In the genomic region with DNA sequence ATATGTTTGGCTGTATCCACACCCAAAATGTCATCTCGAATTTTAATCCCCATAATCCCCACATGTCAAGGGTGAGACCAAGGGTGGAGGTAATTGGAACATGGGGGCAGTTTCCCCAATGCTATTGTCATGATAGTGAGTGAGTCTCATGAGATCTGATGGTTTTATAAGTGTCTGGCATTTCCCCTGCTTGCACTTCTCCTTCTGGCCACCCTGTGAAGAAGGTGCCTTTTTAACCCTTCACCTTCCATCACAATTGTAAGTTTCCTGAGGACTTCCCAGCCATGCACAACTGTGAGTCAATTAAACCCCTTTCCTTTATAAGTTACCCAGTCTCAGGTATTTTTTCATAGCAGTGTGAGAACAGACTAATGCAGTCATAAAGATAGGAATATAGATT, we compare ENCODE assay signal across 21 cellular contexts.
"Had no signal": no experiment of that assay in that cellular context is flagged by ENCODE, and none has a peak within 500 bp of the region (broad histone marks: within the 10 kb centered on the region; RNA-seq: fewer than 3 reads in every experiment).

No MANE protein-coding gene starts in this region.

- DNase-seq: cortex of kidney; effector memory CD8-positive, alpha-beta T cell; head of caudate nucleus; kidney; mesenchymal stem cell; midbrain; naive thymus-derived CD4-positive, alpha-beta T cell; spleen; stimulated activated CD4-positive, alpha-beta T cell treated with anti-CD3 and anti-CD28 coated beads, Interleukin-4, amount 100 ng/mL, for 4 hours; stimulated activated naive B cell treated with anti-CD40 and anti-IgM and Interleukin-4, amounts not matched to agents 10 μg/mL and 1 μg/mL and 100 μg/mL, for 72 hours; upper lobe of left lung had no signal

- H3K27ac ChIP-seq: neural progenitor cell, parathyroid adenoma, right atrium auricular region, skin epidermis, spleen, thoracic aorta, tibial nerve, upper lobe of left lung had no signal

- H3K4me1 Mint-ChIP-seq: nephron; neural progenitor cell; stimulated activated naive B cell treated with anti-CD40 and anti-IgM and Interleukin-4, amounts not matched to agents 10 μg/mL and 1 μg/mL and 100 μg/mL, for 72 hours had no signal

- H3K9me3 ChIP-seq: right atrium auricular region, spleen, thoracic aorta, tibial nerve, upper lobe of left lung had no signal

- H3K36me3 Mint-ChIP-seq: neural progenitor cell; stimulated activated naive B cell treated with anti-CD40 and anti-IgM and Interleukin-4, amounts not matched to agents 10 μg/mL and 1 μg/mL and 100 μg/mL, for 72 hours had no signal

- H3K9ac ChIP-seq: neural progenitor cell, parathyroid adenoma had no signal

- H3K79me2 ChIP-seq: parathyroid adenoma had no signal

- H3K9me3 Mint-ChIP-seq: effector memory CD8-positive, alpha-beta T cell; nephron; neural progenitor cell; stimulated activated naive B cell treated with anti-CD40 and anti-IgM and Interleukin-4, amounts not matched to agents 10 μg/mL and 1 μg/mL and 100 μg/mL, for 72 hours; stimulated activated naive CD8-positive, alpha-beta T cell treated with anti-CD3 and anti-CD28 coated beads, Interleukin-15, Interleukin-2, amounts not matched to agents 100 ng/mL and 50 ng/mL, for 24 hours had no signal

- H3K27me3 ChIP-seq: neural progenitor cell, right atrium auricular region, spleen, tibial nerve, upper lobe of left lung had no signal

- H2AFZ ChIP-seq: neural progenitor cell, parathyroid adenoma had no signal

- H3K4me1 ChIP-seq: neural progenitor cell, parathyroid adenoma, right atrium auricular region, spleen, tibial nerve, upper lobe of left lung had no signal

- H3K4me3 Mint-ChIP-seq: effector memory CD8-positive, alpha-beta T cell; naive thymus-derived CD4-positive, alpha-beta T cell; nephron; neural progenitor cell; stimulated activated naive B cell treated with anti-CD40 and anti-IgM and Interleukin-4, amounts not matched to agents 10 μg/mL and 1 μg/mL and 100 μg/mL, for 72 hours; stimulated activated naive CD8-positive, alpha-beta T cell treated with anti-CD3 and anti-CD28 coated beads, Interleukin-15, Interleukin-2, amounts not matched to agents 100 ng/mL and 50 ng/mL, for 24 hours had no signal

- H3K27ac Mint-ChIP-seq: effector memory CD8-positive, alpha-beta T cell; naive thymus-derived CD4-positive, alpha-beta T cell; nephron; neural progenitor cell; progenitor cell of endocrine pancreas; stimulated activated naive B cell treated with anti-CD40 and anti-IgM and Interleukin-4, amounts not matched to agents 10 μg/mL and 1 μg/mL and 100 μg/mL, for 72 hours; stimulated activated naive CD8-positive, alpha-beta T cell treated with anti-CD3 and anti-CD28 coated beads, Interleukin-15, Interleukin-2, amounts not matched to agents 100 ng/mL and 50 ng/mL, for 24 hours had no signal

- H3K27me3 Mint-ChIP-seq: effector memory CD8-positive, alpha-beta T cell; naive thymus-derived CD4-positive, alpha-beta T cell; progenitor cell of endocrine pancreas; stimulated activated naive B cell treated with anti-CD40 and anti-IgM and Interleukin-4, amounts not matched to agents 10 μg/mL and 1 μg/mL and 100 μg/mL, for 72 hours; stimulated activated naive CD8-positive, alpha-beta T cell treated with anti-CD3 and anti-CD28 coated beads, Interleukin-15, Interleukin-2, amounts not matched to agents 100 ng/mL and 50 ng/mL, for 24 hours had no signal

- H3K4me2 ChIP-seq: neural progenitor cell had no signal

- ATAC-seq: effector memory CD8-positive, alpha-beta T cell; left lobe of liver; naive thymus-derived CD4-positive, alpha-beta T cell; stimulated activated naive B cell treated with anti-CD40 and anti-IgM and Interleukin-4, amounts not matched to agents 10 μg/mL and 1 μg/mL and 100 μg/mL, for 72 hours had no signal

- H3K36me3 ChIP-seq: neural progenitor cell, right atrium auricular region, spleen, thoracic aorta, tibial nerve, upper lobe of left lung had no signal

- H3K4me3 ChIP-seq: neural progenitor cell, right atrium auricular region, skin epidermis, spleen, thoracic aorta, tibial nerve, upper lobe of left lung had no signal
